Comparison of ENCODE assay signal across 1 cellular context in the genomic region with DNA sequence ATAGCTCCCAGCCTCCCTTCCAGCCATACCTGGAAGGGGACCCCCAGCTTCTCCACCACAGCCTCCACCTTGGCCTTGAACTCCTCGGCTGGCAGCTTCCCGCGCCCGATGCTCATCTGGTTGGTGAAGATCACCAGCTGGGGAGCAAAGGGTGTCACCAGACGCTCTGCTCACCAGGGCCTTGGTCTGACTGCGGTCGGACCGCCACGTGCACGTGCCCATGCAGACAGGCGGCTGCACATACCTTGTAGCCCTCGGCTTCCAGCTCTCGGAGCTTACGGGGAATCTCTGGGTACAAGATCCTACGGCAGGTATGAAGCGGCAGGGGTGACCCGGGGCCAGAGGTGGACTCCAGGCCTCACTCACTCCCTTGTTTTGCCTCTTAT.
TF ChIP-seq lines count a peak whose summit lies in the region.

No MANE protein-coding gene starts in this region.

TF ChIP-seq in K562, 482 proteins besides CTCF, POLR2A, EP300 and RAD21:
- TF ChIP-seq RBFOX2 (IDR thresholded peaks at IDR 0.05; ENCODE audit: low read depth, low read length) (0 out of 2 replicates have a peak, but pooled peaks have one; percentile 35), CREBBP (IDR thresholded peaks at IDR 0.05; ENCODE audit: low read depth, low read length) (no peak), POLR2G (IDR thresholded peaks at IDR 0.05; ENCODE audit: low read depth, low read length) (peak; percentile 54), CHCHD3 (CRISPR knock-in tag; IDR thresholded peaks at IDR 0.05) (no peak)
